ENCODE assay signal across 1 cellular context in genomic region chr5:146878471-146879172, GRCh38.
TF ChIP-seq lines count a peak whose summit lies in the region.

PPP2R2B (minus strand) TSS chr5:146878757.

TF ChIP-seq in HEK293, 187 proteins besides CTCF, POLR2A, EP300 and RAD21 (continued from another document):
- TF ChIP-seq ZBTB10 (tag by site-specific recombination; IDR thresholded peaks at IDR 0.05): peak; percentile 10; the same call in 1 of the 2 replicates
- TF ChIP-seq ZNF600 (tag by site-specific recombination; IDR thresholded peaks at IDR 0.05): no peak
- no peak for TF ChIP-seq ZNF530 (tag by site-specific recombination; IDR thresholded peaks at IDR 0.05; ENCODE audit: low read depth)
- TF ChIP-seq ZBTB26 (tag by site-specific recombination; optimal IDR thresholded peaks at IDR 0.05): peak; percentile 60
- TF ChIP-seq, protein P1, sequence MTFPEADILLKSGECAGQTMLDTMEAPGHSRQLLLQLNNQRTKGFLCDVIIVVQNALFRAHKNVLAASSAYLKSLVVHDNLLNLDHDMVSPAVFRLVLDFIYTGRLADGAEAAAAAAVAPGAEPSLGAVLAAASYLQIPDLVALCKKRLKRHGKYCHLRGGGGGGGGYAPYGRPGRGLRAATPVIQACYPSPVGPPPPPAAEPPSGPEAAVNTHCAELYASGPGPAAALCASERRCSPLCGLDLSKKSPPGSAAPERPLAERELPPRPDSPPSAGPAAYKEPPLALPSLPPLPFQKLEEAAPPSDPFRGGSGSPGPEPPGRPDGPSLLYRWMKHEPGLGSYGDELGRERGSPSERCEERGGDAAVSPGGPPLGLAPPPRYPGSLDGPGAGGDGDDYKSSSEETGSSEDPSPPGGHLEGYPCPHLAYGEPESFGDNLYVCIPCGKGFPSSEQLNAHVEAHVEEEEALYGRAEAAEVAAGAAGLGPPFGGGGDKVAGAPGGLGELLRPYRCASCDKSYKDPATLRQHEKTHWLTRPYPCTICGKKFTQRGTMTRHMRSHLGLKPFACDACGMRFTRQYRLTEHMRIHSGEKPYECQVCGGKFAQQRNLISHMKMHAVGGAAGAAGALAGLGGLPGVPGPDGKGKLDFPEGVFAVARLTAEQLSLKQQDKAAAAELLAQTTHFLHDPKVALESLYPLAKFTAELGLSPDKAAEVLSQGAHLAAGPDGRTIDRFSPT (tag by site-specific recombination; IDR thresholded peaks at IDR 0.05): no peak
- no peak for TF ChIP-seq ZNF776 (tag by site-specific recombination; IDR thresholded peaks at IDR 0.05; ENCODE audit: borderline replicate concordance)
- peak; percentile 93 for TF ChIP-seq ZFHX2 (tag by site-specific recombination; conservative IDR thresholded peaks at IDR 0.05)
- no peak for TF ChIP-seq ZNF768 (tag by site-specific recombination; IDR thresholded peaks at IDR 0.05)
- TF ChIP-seq ZNF112 (tag by site-specific recombination; IDR thresholded peaks at IDR 0.05): no peak
- TF ChIP-seq, protein P2, sequence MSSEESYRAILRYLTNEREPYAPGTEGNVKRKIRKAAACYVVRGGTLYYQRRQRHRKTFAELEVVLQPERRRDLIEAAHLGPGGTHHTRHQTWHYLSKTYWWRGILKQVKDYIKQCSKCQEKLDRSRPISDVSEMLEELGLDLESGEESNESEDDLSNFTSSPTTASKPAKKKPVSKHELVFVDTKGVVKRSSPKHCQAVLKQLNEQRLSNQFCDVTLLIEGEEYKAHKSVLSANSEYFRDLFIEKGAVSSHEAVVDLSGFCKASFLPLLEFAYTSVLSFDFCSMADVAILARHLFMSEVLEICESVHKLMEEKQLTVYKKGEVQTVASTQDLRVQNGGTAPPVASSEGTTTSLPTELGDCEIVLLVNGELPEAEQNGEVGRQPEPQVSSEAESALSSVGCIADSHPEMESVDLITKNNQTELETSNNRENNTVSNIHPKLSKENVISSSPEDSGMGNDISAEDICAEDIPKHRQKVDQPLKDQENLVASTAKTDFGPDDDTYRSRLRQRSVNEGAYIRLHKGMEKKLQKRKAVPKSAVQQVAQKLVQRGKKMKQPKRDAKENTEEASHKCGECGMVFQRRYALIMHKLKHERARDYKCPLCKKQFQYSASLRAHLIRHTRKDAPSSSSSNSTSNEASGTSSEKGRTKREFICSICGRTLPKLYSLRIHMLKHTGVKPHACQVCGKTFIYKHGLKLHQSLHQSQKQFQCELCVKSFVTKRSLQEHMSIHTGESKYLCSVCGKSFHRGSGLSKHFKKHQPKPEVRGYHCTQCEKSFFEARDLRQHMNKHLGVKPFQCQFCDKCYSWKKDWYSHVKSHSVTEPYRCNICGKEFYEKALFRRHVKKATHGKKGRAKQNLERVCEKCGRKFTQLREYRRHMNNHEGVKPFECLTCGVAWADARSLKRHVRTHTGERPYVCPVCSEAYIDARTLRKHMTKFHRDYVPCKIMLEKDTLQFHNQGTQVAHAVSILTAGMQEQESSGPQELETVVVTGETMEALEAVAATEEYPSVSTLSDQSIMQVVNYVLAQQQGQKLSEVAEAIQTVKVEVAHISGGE (tag by site-specific recombination; conservative IDR thresholded peaks at IDR 0.05; ENCODE audit: low read depth): no peak
- no peak for TF ChIP-seq ZNF114 (tag by site-specific recombination; IDR thresholded peaks at IDR 0.05)
- TF ChIP-seq ZBTB20 (tag by site-specific recombination; IDR thresholded peaks at IDR 0.05): peak; percentile 22; the same call in 1 of the 2 replicates
- TF ChIP-seq ZBTB48 (tag by site-specific recombination; IDR thresholded peaks at IDR 0.05): peak; percentile 51; the same call in 1 of the 2 replicates
- TF ChIP-seq ZNF354C (tag by site-specific recombination; IDR thresholded peaks at IDR 0.05; ENCODE audit: borderline replicate concordance, low read depth): no peak
- no peak for TF ChIP-seq PATZ1 (tag by site-specific recombination; IDR thresholded peaks at IDR 0.05)
- TF ChIP-seq, protein P3, sequence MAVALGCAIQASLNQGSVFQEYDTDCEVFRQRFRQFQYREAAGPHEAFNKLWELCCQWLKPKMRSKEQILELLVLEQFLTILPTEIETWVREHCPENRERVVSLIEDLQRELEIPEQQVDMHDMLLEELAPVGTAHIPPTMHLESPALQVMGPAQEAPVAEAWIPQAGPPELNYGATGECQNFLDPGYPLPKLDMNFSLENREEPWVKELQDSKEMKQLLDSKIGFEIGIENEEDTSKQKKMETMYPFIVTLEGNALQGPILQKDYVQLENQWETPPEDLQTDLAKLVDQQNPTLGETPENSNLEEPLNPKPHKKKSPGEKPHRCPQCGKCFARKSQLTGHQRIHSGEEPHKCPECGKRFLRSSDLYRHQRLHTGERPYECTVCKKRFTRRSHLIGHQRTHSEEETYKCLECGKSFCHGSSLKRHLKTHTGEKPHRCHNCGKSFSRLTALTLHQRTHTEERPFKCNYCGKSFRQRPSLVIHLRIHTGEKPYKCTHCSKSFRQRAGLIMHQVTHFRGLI (tag by site-specific recombination; IDR thresholded peaks at IDR 0.05): 0 out of 2 replicates have a peak, but pooled peaks have one; percentile 23
- TF ChIP-seq ZNF335 (tag by site-specific recombination; conservative IDR thresholded peaks at IDR 0.05): peak; percentile 58
